8 cellular contexts compared by ENCODE assay signal in genomic region chr9:136482046-136482792, GRCh38. TPM values are rescaled to one million over a fixed set of nuclear protein-coding genes. Genes with fewer than 3 reads are reported as not detected.
DNase-seq lines count a peak whose midpoint lies in the region; ATAC-seq, FAIRE-seq and TF ChIP-seq lines count a peak whose summit lies in the region.

No MANE protein-coding gene starts in this region.

- intact Hi-C loops in pancreas (cut with DNase I), result loop anchor here in 1 of 3 donors (10.0 kb wide), 1 partner anchor 233 kb away; the partner anchor contains the start of gene DIPK1B
- intact Hi-C loops in posterior vena cava (cut with DNase I), result no loop called here

- peaks cover 35% of the 10 kb centered on the region for H3K4me1 Mint-ChIP-seq in activated CD4-positive, alpha-beta memory T cell treated with anti-CD3 and anti-CD28 coated beads, Interleukin-2, amount 10 ng/mL, durations not matched to agents 7 days and 5 days

- POLR2A ChIA-PET in activated CD4-positive, alpha-beta memory T cell treated with anti-CD3 and anti-CD28 coated beads, Interleukin-2, amount 10 ng/mL, durations not matched to agents 7 days and 5 days (lab: Charles Lee), result no interaction called here

- H3K9me3 ChIP-seq in fibroblast of lung (ENCODE audit: control insufficient read depth, insufficient read depth, low read depth, low read length), result no peaks in the 10 kb centered on the region
- no peaks in the 10 kb centered on the region for H3K9me3 ChIP-seq in pancreas

- H3K27ac ChIP-seq in fibroblast of lung (ENCODE audit: insufficient read depth, low read length) (peak overlapping the region; percentile 99), pancreas (peak overlapping the region; percentile 91 to 98 (median 96))

- peaks cover 1% of the 10 kb centered on the region for H3K36me3 ChIP-seq in fibroblast of lung (ENCODE audit: control insufficient read depth, insufficient read depth, low read length)
- peaks cover 0 to 2% (median under 1%) of the 10 kb centered on the region in 3 donors for H3K36me3 ChIP-seq in pancreas

- DNase-seq in NCI-H1105 treated with DMSO at 0.1 percent for 48 hours (lab: John Stamatoyannopoulos, UW) (peak; percentile 13), NCI-H1105 (lab: John Stamatoyannopoulos, UW) (no peak), fibroblast of lung (ENCODE audit: low read depth in 2 of 2) (peak; percentile 31 to 53), pancreas (no peak), posterior vena cava (ENCODE audit: low spot score) (no peak), SHP77 treated with DMSO at 0.1 percent for 48 hours (lab: John Stamatoyannopoulos, UW) (no peak)
- no peak for DNase-seq in Jurkat, Clone E6-1 (ENCODE audit: low read depth, low spot score)
- DNase-seq in activated CD4-positive, alpha-beta memory T cell treated with anti-CD3 and anti-CD28 coated beads, Interleukin-2, amount 10 ng/mL, durations not matched to agents 7 days and 5 days, result peak; percentile 44

- H3K9ac ChIP-seq in fibroblast of lung (ENCODE audit: insufficient read depth, low read length), result peak overlapping the region; percentile 99

- H3K79me2 ChIP-seq in fibroblast of lung (ENCODE audit: control insufficient read depth, insufficient read depth, low read length), result peaks cover 51% of the 10 kb centered on the region

- ATAC-seq in pancreas, result no peak

- H2AFZ ChIP-seq in fibroblast of lung (ENCODE audit: low read length), result no peak overlapping the region

- peaks cover 17% of the 10 kb centered on the region for H3K36me3 Mint-ChIP-seq in activated CD4-positive, alpha-beta memory T cell treated with anti-CD3 and anti-CD28 coated beads, Interleukin-2, amount 10 ng/mL, durations not matched to agents 7 days and 5 days (ENCODE audit: low read depth)

- peak overlapping the region; percentile 76 for H3K4me3 ChIP-seq in Jurkat, Clone E6-1 (ENCODE audit: low read length)
- H3K4me3 ChIP-seq in fibroblast of lung (replicated peaks in 1 of 4; ENCODE audit: control extremely low read depth in 1 of 4, insufficient read depth in 1 of 4, low read depth in 3 of 4, low read length in 4 of 4) (peak overlapping the region; percentile 82 to 97 (median 90)), pancreas (peak overlapping the region; percentile 70 to 99 (median 94))

- no peak for TF ChIP-seq CTCF in fibroblast of lung (conservative IDR thresholded peaks at IDR 0.05 in 1 of 2, IDR thresholded peaks at IDR 0.05 in 1 of 2; ENCODE audit: low read depth in 1 of 2, low read length in 2 of 2)
- TF ChIP-seq CTCF in pancreas (IDR thresholded peaks at IDR 0.05), result no peak

- CTCF ChIA-PET in activated CD4-positive, alpha-beta memory T cell treated with anti-CD3 and anti-CD28 coated beads, Interleukin-2, amount 10 ng/mL, durations not matched to agents 7 days and 5 days (lab: Charles Lee), result no interaction called here

- H3K4me2 ChIP-seq in fibroblast of lung (ENCODE audit: extremely low read depth, insufficient read depth, low read length), result peak overlapping the region; percentile 98

- H4K20me1 ChIP-seq in fibroblast of lung (ENCODE audit: control insufficient read depth, extremely low read depth, insufficient read depth, low read length), result no peaks in the 10 kb centered on the region

- peaks cover 2% of the 10 kb centered on the region for H3K4me1 ChIP-seq in fibroblast of lung (ENCODE audit: control insufficient read depth, extremely low read depth, insufficient read depth, low read length)
- peaks cover 15 to 28% (median 22%) of the 10 kb centered on the region in 3 donors for H3K4me1 ChIP-seq in pancreas

- H3K4me3 Mint-ChIP-seq in activated CD4-positive, alpha-beta memory T cell treated with anti-CD3 and anti-CD28 coated beads, Interleukin-2, amount 10 ng/mL, durations not matched to agents 7 days and 5 days, result peak overlapping the region; percentile 99

- H3K27ac Mint-ChIP-seq in activated CD4-positive, alpha-beta memory T cell treated with anti-CD3 and anti-CD28 coated beads, Interleukin-2, amount 10 ng/mL, durations not matched to agents 7 days and 5 days, result peak overlapping the region; percentile 80

- H3K9me3 Mint-ChIP-seq in activated CD4-positive, alpha-beta memory T cell treated with anti-CD3 and anti-CD28 coated beads, Interleukin-2, amount 10 ng/mL, durations not matched to agents 7 days and 5 days, result no peaks in the 10 kb centered on the region

- no peak for FAIRE-seq in pancreas (lab: Jason Lieb, UNC)

- H3K27me3 ChIP-seq in fibroblast of lung (ENCODE audit: control insufficient read depth, insufficient read depth, low read length), result no peaks in the 10 kb centered on the region
- no peaks in the 10 kb centered on the region for H3K27me3 ChIP-seq in pancreas

- 0 to 1% methylated on average over 35 to 39 of the region's 39 CpGs for WGBS in pancreas, 2 donors

- H3K27me3 Mint-ChIP-seq in activated CD4-positive, alpha-beta memory T cell treated with anti-CD3 and anti-CD28 coated beads, Interleukin-2, amount 10 ng/mL, durations not matched to agents 7 days and 5 days, result no peaks in the 10 kb centered on the region

RNA-seq across cellular contexts. Expression of gene SEC16A, which starts 0.6 kb away (rescaled TPM):
- 40.8 TPM for polyA plus RNA-seq in Jurkat, Clone E6-1 (2012; ENCODE audit: insufficient read depth, insufficient read length)
- total RNA-seq in activated CD4-positive, alpha-beta memory T cell treated with anti-CD3 and anti-CD28 coated beads, Interleukin-2, amount 10 ng/mL, durations not matched to agents 7 days and 5 days, result 10 to 100 TPM; 56.1 to 61.0 TPM
- total RNA-seq in fibroblast of lung (15.7 and 23.9 TPM in 2 replicates), pancreas (10 to 100 TPM; 32.1 to 46.6 (median 39.5) TPM), posterior vena cava (10 to 100 TPM; 42.2 to 47.9 TPM)
- polyA plus RNA-seq in fibroblast of lung (17.8 and 25.9 TPM in 2 replicates), pancreas (10 to 100 TPM; 49.7 to 66.9 TPM)
- 49.5 and 49.6 TPM in 2 replicates for polyA plus RNA-seq in fibroblast of lung (2012)
- polyA minus RNA-seq in fibroblast of lung (ENCODE audit: low replicate concordance), result 116 and 123 TPM in 2 replicates

RNA-seq across cellular contexts. Expression of gene INPP5E, which starts 42.6 kb away (rescaled TPM):
- 18.1 TPM for polyA plus RNA-seq in Jurkat, Clone E6-1 (2012; ENCODE audit: insufficient read depth, insufficient read length)
- total RNA-seq in activated CD4-positive, alpha-beta memory T cell treated with anti-CD3 and anti-CD28 coated beads, Interleukin-2, amount 10 ng/mL, durations not matched to agents 7 days and 5 days, result 10 to 100 TPM; 19.5 to 21.6 TPM
- total RNA-seq in fibroblast of lung (5.6 and 7.8 TPM in 2 replicates), pancreas (1 to 10 TPM; 3.8 to 10.0 (median 5.2) TPM), posterior vena cava (1 to 10 TPM; 8.7 TPM)
- polyA plus RNA-seq in fibroblast of lung (3.9 and 5.1 TPM in 2 replicates), pancreas (10 to 100 TPM; 13.9 to 14.9 TPM)
- polyA plus RNA-seq in fibroblast of lung (2012), result 5.5 and 8.0 TPM in 2 replicates
- 4.6 and 5.6 TPM in 2 replicates for polyA minus RNA-seq in fibroblast of lung (ENCODE audit: low replicate concordance)

Comparison
In these comparisons a context has a peak if more than half of its experiments do, and no peak if none do; other contexts are left out.
1. DNase-seq: peak in NCI-H1105 treated with DMSO at 0.1 percent for 48 hours (single experiment), activated CD4-positive, alpha-beta memory T cell treated with anti-CD3 and anti-CD28 coated beads, Interleukin-2, amount 10 ng/mL, durations not matched to agents 7 days and 5 days (single experiment) and fibroblast of lung (2 of 2); none in NCI-H1105 (single experiment), Jurkat, Clone E6-1 (single experiment), pancreas (0 of 6), posterior vena cava (single experiment) and SHP77 treated with DMSO at 0.1 percent for 48 hours (single experiment).
2. Peak in every context shown above with its lines, with median percentiles within 50 percentile points of each other: H3K4me3 ChIP-seq.